ENCODE assay signal across 19 cellular contexts in genomic region chr14:64692597-64693350, GRCh38. TPM values are rescaled to one million over a fixed set of nuclear protein-coding genes. Genes with fewer than 3 reads are reported as not detected.
DNase-seq lines count a peak whose midpoint lies in the region; ATAC-seq and TF ChIP-seq lines count a peak whose summit lies in the region.
"Had no signal": no experiment of that assay in that cellular context is flagged by ENCODE, and none has a peak within 500 bp of the region (broad histone marks: within the 10 kb centered on the region; RNA-seq: fewer than 3 reads in every experiment).

No MANE protein-coding gene starts in this region.

- no peak overlapping the region for H3K4me3 ChIP-seq in OCI-LY3 (ENCODE audit: low read length)
- no peak overlapping the region for H3K4me3 ChIP-seq in heart right ventricle
- no peak overlapping the region for H3K4me3 ChIP-seq in CD4-positive, alpha-beta memory T cell (ENCODE audit: low read length in 2 of 2)
- H3K4me3 ChIP-seq in SK-N-SH (ENCODE audit: low read depth in 2 of 2, low read length in 1 of 2) = no peak overlapping the region
- H3K4me3 ChIP-seq: ascending aorta, SJSA1 had no signal

- H3K27me3 Mint-ChIP-seq in CD4-positive, alpha-beta memory T cell = no peaks in the 10 kb centered on the region

- H3K9ac ChIP-seq in OCI-LY3 (ENCODE audit: low read length) (no peak overlapping the region), SK-N-SH (no peak overlapping the region)

- no peak for TF ChIP-seq RAD21 in SK-N-SH (IDR thresholded peaks at IDR 0.05; ENCODE audit: low read length)

- H3K27ac ChIP-seq in OCI-LY3 (ENCODE audit: low read length) (peak overlapping the region; percentile 64), heart right ventricle (peak overlapping the region in 3 of 10 donors; percentile 46 to 55 (median 50)), SK-N-SH (ENCODE audit: low read depth in 2 of 2, low read length in 1 of 2) (no peak overlapping the region)
- H3K27ac ChIP-seq in CD4-positive, alpha-beta memory T cell (ENCODE audit: low read depth, low read length) = no peak overlapping the region
- H3K27ac ChIP-seq: ascending aorta, epithelial cell of prostate, SJSA1 had no signal

- peak; percentile 30 to 64 (median 49) for ATAC-seq in heart right ventricle
- no peak for ATAC-seq in stimulated activated effector memory CD8-positive, alpha-beta T cell treated with anti-CD3 and anti-CD28 coated beads, Interleukin-12 subunit alpha, Interleukin-12 subunit beta, amount 100 ng/mL, for 72 hours
- ATAC-seq: activated CD4-positive, CD25-positive, alpha-beta regulatory T cell treated with anti-CD3 and anti-CD28 coated beads, Interleukin-2, amount 50 U/mL, for 24 hours had no signal

- no peak overlapping the region for H3K4me3 Mint-ChIP-seq in stimulated activated effector memory CD8-positive, alpha-beta T cell treated with anti-CD3 and anti-CD28 coated beads, Interleukin-12 subunit alpha, Interleukin-12 subunit beta, amount 100 ng/mL, for 72 hours
- no peak overlapping the region for H3K4me3 Mint-ChIP-seq in CD4-positive, alpha-beta memory T cell
- H3K4me3 Mint-ChIP-seq: memory B cell; neural crest cell; T-helper 2 cell treated with Interferon-gamma antibody and Interleukin-4, amounts not matched to agents 5 μg/mL and 100 μg/mL, for 36 hours had no signal

- no peaks in the 10 kb centered on the region for H3K36me3 Mint-ChIP-seq in stimulated activated effector memory CD8-positive, alpha-beta T cell treated with anti-CD3 and anti-CD28 coated beads, Interleukin-12 subunit alpha, Interleukin-12 subunit beta, amount 100 ng/mL, for 72 hours
- no peaks in the 10 kb centered on the region for H3K36me3 Mint-ChIP-seq in CD4-positive, alpha-beta memory T cell
- H3K36me3 Mint-ChIP-seq: memory B cell had no signal

- no peaks in the 10 kb centered on the region for H3K79me2 ChIP-seq in OCI-LY3 (ENCODE audit: low read length)
- H3K79me2 ChIP-seq in SK-N-SH (ENCODE audit: insufficient read depth) = no peaks in the 10 kb centered on the region

- no peaks in the 10 kb centered on the region for H3K9me2 ChIP-seq in SK-N-SH

- intact Hi-C loops in heart right ventricle (cut with DNase I) = no loop called here
- intact Hi-C loops in CD4-positive, alpha-beta memory T cell (cut with micrococcal nuclease) = no loop called here

- H4K20me1 ChIP-seq in OCI-LY3 (ENCODE audit: insufficient read depth, low read length) (no peaks in the 10 kb centered on the region), SK-N-SH (ENCODE audit: insufficient read depth) (no peaks in the 10 kb centered on the region)

- peaks cover 25% of the 10 kb centered on the region for H3K4me1 ChIP-seq in OCI-LY3 (ENCODE audit: low read length)
- peaks cover 5 to 72% (median 38%) of the 10 kb centered on the region in 9 donors for H3K4me1 ChIP-seq in heart right ventricle
- H3K4me1 ChIP-seq in CD4-positive, alpha-beta memory T cell (ENCODE audit: insufficient read depth, low read length) = peaks cover 64% of the 10 kb centered on the region
- H3K4me1 ChIP-seq in SK-N-SH (ENCODE audit: control insufficient read depth in 1 of 2, insufficient read depth in 2 of 2, low read depth in 1 of 2, low read length in 1 of 2) = peaks cover 0 to 8% of the 10 kb centered on the region in 2 experiments; a peak in 1 of 4 replicates
- H3K4me1 ChIP-seq: SJSA1 had no signal

- in situ Hi-C loops in G401 (cut with HindIII; ENCODE audit: low sequenced_read_pairs) = no loop called here

- H3K9me3 ChIP-seq in OCI-LY3 (ENCODE audit: insufficient read depth, low read length) (no peaks in the 10 kb centered on the region), heart right ventricle (no peaks in the 10 kb centered on the region), SK-N-SH (no peaks in the 10 kb centered on the region)
- no peaks in the 10 kb centered on the region for H3K9me3 ChIP-seq in CD4-positive, alpha-beta memory T cell (ENCODE audit: control insufficient read depth in 1 of 2, low read length in 2 of 2)
- H3K9me3 ChIP-seq: ascending aorta, SJSA1 had no signal

- 55 to 62% methylated on average over 4 of the region's 4 CpGs for WGBS in heart right ventricle, 2 donors
- 82% methylated on average over 4 of the region's 4 CpGs for WGBS in SK-N-SH (ENCODE audit: low lambda C conversion rate)

- H3K27ac Mint-ChIP-seq in stimulated activated effector memory CD8-positive, alpha-beta T cell treated with anti-CD3 and anti-CD28 coated beads, Interleukin-12 subunit alpha, Interleukin-12 subunit beta, amount 100 ng/mL, for 72 hours = peak overlapping the region; percentile 11
- H3K27ac Mint-ChIP-seq in CD4-positive, alpha-beta memory T cell = peak overlapping the region in 3 of 7 donors; percentile 16 to 55 (median 17)
- H3K27ac Mint-ChIP-seq: memory B cell; T-helper 2 cell treated with Interferon-gamma antibody and Interleukin-4, amounts not matched to agents 5 μg/mL and 100 μg/mL, for 36 hours had no signal

- peaks cover 36% of the 10 kb centered on the region for H3K4me1 Mint-ChIP-seq in stimulated activated effector memory CD8-positive, alpha-beta T cell treated with anti-CD3 and anti-CD28 coated beads, Interleukin-12 subunit alpha, Interleukin-12 subunit beta, amount 100 ng/mL, for 72 hours
- H3K4me1 Mint-ChIP-seq in CD4-positive, alpha-beta memory T cell = peaks cover 42 to 78% (median 62%) of the 10 kb centered on the region in 4 donors
- H3K4me1 Mint-ChIP-seq: memory B cell had no signal

- peak; percentile 96 for DNase-seq in G401 (ENCODE audit: low spot score)
- DNase-seq in heart right ventricle = no peak
- no peak for DNase-seq in stimulated activated effector memory CD8-positive, alpha-beta T cell treated with anti-CD3 and anti-CD28 coated beads, Interleukin-12 subunit alpha, Interleukin-12 subunit beta, amount 100 ng/mL, for 72 hours (ENCODE audit: low spot score in 2 of 2)
- DNase-seq in CD4-positive, alpha-beta memory T cell = no peak
- no peak for DNase-seq in SK-N-SH
- DNase-seq in DMS114 treated with DMSO at 0.1 percent for 48 hours (lab: John Stamatoyannopoulos, UW; ENCODE audit: unreplicated experiment) = no peak
- no peak for DNase-seq in anterior cingulate cortex (lab: John Stamatoyannopoulos, UW)
- DNase-seq: activated gamma-delta T cell treated with Interleukin-2 at 50 U/mL for 16 hours, cortex of kidney, GF-D8, NCI-H146 had no signal

- no peaks in the 10 kb centered on the region for H3K36me3 ChIP-seq in OCI-LY3 (replicated peaks; ENCODE audit: low read depth, low read length)
- no peaks in the 10 kb centered on the region for H3K36me3 ChIP-seq in heart right ventricle
- H3K36me3 ChIP-seq in CD4-positive, alpha-beta memory T cell (ENCODE audit: insufficient read depth, low read length) = no peaks in the 10 kb centered on the region
- H3K36me3 ChIP-seq in SK-N-SH (replicated peaks in 1 of 2; ENCODE audit: control insufficient read depth in 1 of 2, insufficient read depth in 2 of 2, low read length in 1 of 2) = no peaks in the 10 kb centered on the region
- H3K36me3 ChIP-seq: ascending aorta, SJSA1 had no signal

- H3K4me2 ChIP-seq in OCI-LY3 (ENCODE audit: low read length) (peak overlapping the region; percentile 57), SK-N-SH (no peak overlapping the region)

- TF ChIP-seq EP300 in SK-N-SH (IDR thresholded peaks at IDR 0.05; ENCODE audit: borderline replicate concordance in 1 of 2, low read depth in 1 of 2, low read length in 1 of 2) = no peak

- CTCF ChIA-PET in CD4-positive, alpha-beta memory T cell (lab: Charles Lee; ENCODE audit: partially characterized antibody) = interaction anchor here (1.1 to 2.3 kb wide), 5 partner anchors 12 to 72 kb away, joined by 3 to 9 read pairs (median 4); partner anchors contain the start of gene PLEKHG3
- CTCF ChIA-PET in SK-N-SH (lab: Yijun Ruan, JAX) = interaction anchor here (0.8 to 1.7 kb wide), 3 partner anchors 21 to 199 kb away, joined by 3 to 5 read pairs (median 4); no protein-coding TSS in a partner anchor

- H2AFZ ChIP-seq in OCI-LY3 (ENCODE audit: low read depth, low read length) (peak overlapping the region; percentile 58; the same call in 1 of the 2 replicates), SK-N-SH (ENCODE audit: low read depth) (no peak overlapping the region)

- POLR2A ChIA-PET in CD4-positive, alpha-beta memory T cell (lab: Charles Lee; ENCODE audit: partially characterized antibody) = interaction anchor here (0.8 to 21.0 kb wide), 3 partner anchors 14 to 28 kb away, joined by 3 to 469 read pairs (median 178); partner anchors contain the start of gene PLEKHG3
- POLR2A ChIA-PET in SK-N-SH (lab: Yijun Ruan, JAX) = interaction anchor here (1.1 kb wide), 1 partner anchor 12 kb away, joined by 4 read pairs; the partner anchor contains the start of gene PLEKHG3

- no peaks in the 10 kb centered on the region for H3F3A ChIP-seq in SK-N-SH (replicated peaks; ENCODE audit: insufficient read depth)

- H3K27me3 ChIP-seq in OCI-LY3 (ENCODE audit: low read depth, low read length) = peaks cover 5% of the 10 kb centered on the region; the same call in 1 of the 2 replicates
- peaks cover 0 to 6% (median 0%) of the 10 kb centered on the region in 7 donors for H3K27me3 ChIP-seq in heart right ventricle
- H3K27me3 ChIP-seq in CD4-positive, alpha-beta memory T cell (ENCODE audit: insufficient read depth, low read length) = no peaks in the 10 kb centered on the region
- peaks cover 17% of the 10 kb centered on the region for H3K27me3 ChIP-seq in SK-N-SH (ENCODE audit: insufficient read depth)
- H3K27me3 ChIP-seq: ascending aorta, SJSA1 had no signal

- H3K9me3 Mint-ChIP-seq in stimulated activated effector memory CD8-positive, alpha-beta T cell treated with anti-CD3 and anti-CD28 coated beads, Interleukin-12 subunit alpha, Interleukin-12 subunit beta, amount 100 ng/mL, for 72 hours = no peaks in the 10 kb centered on the region
- H3K9me3 Mint-ChIP-seq in CD4-positive, alpha-beta memory T cell = no peaks in the 10 kb centered on the region
- H3K9me3 Mint-ChIP-seq: memory B cell; neural crest cell; T-helper 2 cell treated with Interferon-gamma antibody and Interleukin-4, amounts not matched to agents 5 μg/mL and 100 μg/mL, for 36 hours had no signal

- no peak for TF ChIP-seq CTCF in OCI-LY3 (IDR thresholded peaks at IDR 0.05; ENCODE audit: low read depth, low read length)
- TF ChIP-seq CTCF in heart right ventricle (IDR thresholded peaks at IDR 0.05) = no peak
- no peak for TF ChIP-seq CTCF in SK-N-SH (IDR thresholded peaks at IDR 0.05)

RNA-seq across cellular contexts. Expression of gene PLEKHG3, which starts 11.4 kb away (rescaled TPM):
- total RNA-seq in G401 (2014; rRNA removed; shearing (Covaris generic)) = 5.2 and 6.7 TPM in 2 replicates
- total RNA-seq in heart right ventricle = 10 to 100 TPM; 11.2 to 25.5 (median 16.2) TPM
- polyA plus RNA-seq in heart right ventricle = 1 to 10 TPM; 5.0 to 9.4 TPM
- 10 to 100 TPM; 53.3 to 56.5 TPM for total RNA-seq in CD4-positive, alpha-beta memory T cell
- 10 to 100 TPM; 10.8 to 62.6 TPM for polyA plus RNA-seq in CD4-positive, alpha-beta memory T cell
- 4.9 and 5.1 TPM in 2 replicates for polyA plus RNA-seq in SK-N-SH (2012; rRNA removed)
- polyA plus RNA-seq in SK-N-SH (2012; cell fraction: cytosol; rRNA removed) = 2.6 and 4.0 TPM in 2 replicates
- polyA plus RNA-seq in SK-N-SH (2012; cell fraction: nucleus; rRNA removed) = 18.3 and 21.2 TPM in 2 replicates
